In genomic region chr16:54931757-54932660, GRCh38 we compare ENCODE assay signal across 9 cellular contexts. TPM values are rescaled to one million over a fixed set of nuclear protein-coding genes. Genes with fewer than 3 reads are reported as not detected.
DNase-seq lines count a peak whose midpoint lies in the region; ATAC-seq, FAIRE-seq and TF ChIP-seq lines count a peak whose summit lies in the region.
"Had no signal": no experiment of that assay in that cellular context is flagged by ENCODE, and none has a peak within 500 bp of the region (broad histone marks: within the 10 kb centered on the region; RNA-seq: fewer than 3 reads in every experiment).

No MANE protein-coding gene starts in this region.

- H3K4me3 ChIP-seq in endodermal cell (ENCODE audit: low read length): peak overlapping the region; percentile 82

- no peak for ATAC-seq in HG02759 (IDR thresholded peaks at IDR 0.05; ENCODE audit: unreplicated experiment)
- no peak for ATAC-seq in GM21576 (IDR thresholded peaks at IDR 0.05; ENCODE audit: unreplicated experiment)

- no peak overlapping the region for H3K27ac ChIP-seq in endodermal cell (ENCODE audit: low read depth, low read length)

- no peak for FAIRE-seq in H54 (lab: Jason Lieb, UNC)

- H3K36me3 Mint-ChIP-seq in endodermal cell (ENCODE audit: low read depth) (no peaks in the 10 kb centered on the region), osteocyte (ENCODE audit: unreplicated experiment) (peaks cover 18% of the 10 kb centered on the region)

- H3K27ac Mint-ChIP-seq in endodermal cell: no peak overlapping the region
- peak overlapping the region; percentile 85 for H3K27ac Mint-ChIP-seq in osteocyte (ENCODE audit: unreplicated experiment)

- H3K9me3 Mint-ChIP-seq in endodermal cell (no peaks in the 10 kb centered on the region), osteocyte (ENCODE audit: unreplicated experiment) (no peaks in the 10 kb centered on the region)

- peaks cover 4% of the 10 kb centered on the region for H3K36me3 ChIP-seq in endodermal cell (ENCODE audit: control insufficient read depth, insufficient read depth, low read length)

- peaks cover 55% of the 10 kb centered on the region for H3K27me3 ChIP-seq in endodermal cell (ENCODE audit: control insufficient read depth, insufficient read depth, low read length, poor library complexity, severe bottlenecking)

- H3K4me3 Mint-ChIP-seq in endodermal cell (peak overlapping the region; percentile 75), osteocyte (ENCODE audit: unreplicated experiment) (peak overlapping the region; percentile 81)

- H3K4me1 ChIP-seq in endodermal cell (ENCODE audit: control insufficient read depth, insufficient read depth, low read length): peaks cover 9% of the 10 kb centered on the region

- 0 to 2% methylated on average over 11 to 61 of the region's 61 CpGs for WGBS in endodermal cell (ENCODE audit: insufficient coverage in 1 of 2, insufficient read length in 1 of 2), 2 experiments

- H3K4me1 Mint-ChIP-seq in endodermal cell (peaks cover 31% of the 10 kb centered on the region), osteocyte (ENCODE audit: unreplicated experiment) (peaks cover 41% of the 10 kb centered on the region)

- no peaks in the 10 kb centered on the region for H3K9me3 ChIP-seq in endodermal cell (ENCODE audit: control insufficient read depth, low read length)

- TF ChIP-seq POLR2A in H54 (IDR thresholded peaks at IDR 0.05; ENCODE audit: low read depth, low read length): no peak

- DNase-seq in EH (ENCODE audit: low read depth): peak; percentile 48
- peak; percentile 36 for DNase-seq in NCI-H524 treated with DMSO at 0.1 percent for 48 hours (lab: John Stamatoyannopoulos, UW)
- DNase-seq in endodermal cell: peak; percentile 68
- DNase-seq in osteocyte (ENCODE audit: extremely low spot score, unreplicated experiment): peak; percentile 82
- no peak for DNase-seq in NCI-H446 treated with DMSO at 0.1 percent for 48 hours (lab: John Stamatoyannopoulos, UW)
- no peak for DNase-seq in H54 (ENCODE audit: insufficient read length, low spot score)
- DNase-seq: T-helper 9 cell had no signal

- TF ChIP-seq CTCF in endodermal cell (conservative IDR thresholded peaks at IDR 0.05) (no peak), osteocyte (IDR thresholded peaks at IDR 0.05) (no peak)

- H3K27me3 Mint-ChIP-seq in endodermal cell (ENCODE audit: insufficient read depth) (peaks cover 69% of the 10 kb centered on the region), osteocyte (ENCODE audit: unreplicated experiment) (peaks cover 42% of the 10 kb centered on the region)

- no peak overlapping the region for H3K9ac ChIP-seq in endodermal cell (ENCODE audit: extremely low read depth, low read length, poor library complexity, severe bottlenecking)

RNA-seq across cellular contexts. Expression of gene IRX5, which starts 1.3 kb away (rescaled TPM):
- total RNA-seq in endodermal cell (1 to 10 TPM; 1.6 to 2.6 TPM), osteocyte (3.6 and 4.3 TPM in 2 replicates)
- 17.1 TPM for polyA plus RNA-seq in endodermal cell (2013, experiment 1 of 2)
- 12.0 TPM for polyA plus RNA-seq in endodermal cell (2013, experiment 2 of 2)

Comparison
In these comparisons a context has a peak if more than half of its experiments do, and no peak if none do; other contexts are left out.
1. DNase-seq: peak in EH (single experiment), NCI-H524 treated with DMSO at 0.1 percent for 48 hours (single experiment), endodermal cell (single experiment) and osteocyte (single experiment); none in NCI-H446 treated with DMSO at 0.1 percent for 48 hours (single experiment) and H54 (single experiment).